Comparison of ENCODE assay signal across 14 cellular contexts in genomic region chr1:173213665-173214064, GRCh38.
"Had no signal": no experiment of that assay in that cellular context is flagged by ENCODE, and none has a peak within 500 bp of the region (broad histone marks: within the 10 kb centered on the region; RNA-seq: fewer than 3 reads in every experiment).

No MANE protein-coding gene starts in this region.

- FAIRE-seq: astrocyte, colon, endothelial cell of umbilical vein, urothelium cell line had no signal

- H3K9me3 ChIP-seq: heart right ventricle, ovary, thoracic aorta had no signal

- H3K27ac Mint-ChIP-seq: activated CD4-positive, alpha-beta memory T cell treated with anti-CD3 and anti-CD28 coated beads for 36 hours; stimulated activated naive CD8-positive, alpha-beta T cell treated with anti-CD3 and anti-CD28 coated beads, Interleukin-15, amount 100 ng/mL, for 72 hours had no signal

- ATAC-seq: heart right ventricle had no signal

- H3K9me3 Mint-ChIP-seq: activated CD4-positive, alpha-beta memory T cell treated with anti-CD3 and anti-CD28 coated beads for 36 hours; stimulated activated naive CD8-positive, alpha-beta T cell treated with anti-CD3 and anti-CD28 coated beads, Interleukin-15, amount 100 ng/mL, for 72 hours had no signal

- H3K36me3 Mint-ChIP-seq: activated CD4-positive, alpha-beta memory T cell treated with anti-CD3 and anti-CD28 coated beads for 36 hours had no signal

- H3K27ac ChIP-seq: cardiac muscle cell, heart right ventricle, ovary, thoracic aorta had no signal

- H3K27me3 ChIP-seq: cardiac muscle cell, heart right ventricle, ovary had no signal

- DNase-seq: activated CD4-positive, alpha-beta memory T cell treated with anti-CD3 and anti-CD28 coated beads for 36 hours; activated CD8-positive, alpha-beta memory T cell treated with anti-CD3 and anti-CD28 coated beads, Interleukin-2, amount 50 U/mL, for 4 hours; foreskin melanocyte; heart right ventricle; ovary; stimulated activated CD4-positive, alpha-beta T cell treated with anti-CD3 and anti-CD28 coated beads, Interleukin-4, amount 100 ng/mL, for 4 hours; stimulated activated naive CD8-positive, alpha-beta T cell treated with anti-CD3 and anti-CD28 coated beads, Interleukin-15, amount 100 ng/mL, for 72 hours; T1000 had no signal

- H3K4me3 Mint-ChIP-seq: activated CD4-positive, alpha-beta memory T cell treated with anti-CD3 and anti-CD28 coated beads for 36 hours had no signal

- H3K4me3 ChIP-seq: cardiac muscle cell, heart right ventricle, ovary, thoracic aorta had no signal

- H3K36me3 ChIP-seq: cardiac muscle cell, heart right ventricle, ovary, thoracic aorta had no signal
